In genomic region chr5:130740047-130740569, GRCh38 we compare ENCODE assay signal across 28 cellular contexts.
"Had no signal": no experiment of that assay in that cellular context is flagged by ENCODE, and none has a peak within 500 bp of the region (broad histone marks: within the 10 kb centered on the region; RNA-seq: fewer than 3 reads in every experiment).

No MANE protein-coding gene starts in this region.

- H3K4me3 ChIP-seq: stomach, suprapubic skin, testis, thoracic aorta, thyroid gland, tibial artery, tibial nerve, transverse colon, upper lobe of left lung, upper lobe of right lung, uterus, vagina had no signal

- H3K4me1 ChIP-seq: stomach, suprapubic skin, testis, thyroid gland, tibial artery, tibial nerve, transverse colon, upper lobe of left lung, upper lobe of right lung, uterus, vagina had no signal

- H3K4me3 Mint-ChIP-seq: stimulated activated effector memory CD8-positive, alpha-beta T cell treated with anti-CD3 and anti-CD28 coated beads, Interleukin-12 subunit alpha, Interleukin-12 subunit beta, amount 100 ng/mL, for 72 hours; stimulated activated memory B cell treated with anti-CD40 and anti-IgM and Interleukin-4, amounts not matched to agents 10 μg/mL and 1 μg/mL and 100 μg/mL, for 72 hours; stimulated activated naive B cell treated with anti-CD40 and anti-IgM and Interleukin-4, amounts not matched to agents 10 μg/mL and 1 μg/mL and 100 μg/mL, for 72 hours; stimulated activated naive CD8-positive, alpha-beta T cell treated with anti-CD3 and anti-CD28 coated beads, Interleukin-15, Interleukin-2, amounts not matched to agents 100 ng/mL and 50 ng/mL, for 24 hours; type B pancreatic cell had no signal

- H3K9me3 ChIP-seq: testis, thoracic aorta, thyroid gland, upper lobe of right lung, uterus, vagina had no signal

- FAIRE-seq: urothelium cell line had no signal

- DNase-seq: stimulated activated CD4-positive, alpha-beta T cell treated with anti-CD3 and anti-CD28 coated beads, Interleukin-2, amount 100 ng/mL, for 48 hours; stimulated activated CD4-positive, alpha-beta T cell treated with anti-CD3 and anti-CD28 coated beads, Interleukin-4, amount 100 ng/mL, for 1 hour; stimulated activated CD4-positive, alpha-beta T cell treated with anti-CD3 and anti-CD28 coated beads, Interleukin-4, amount 100 ng/mL, for 24 hours; stimulated activated CD4-positive, alpha-beta T cell treated with anti-CD3 and anti-CD28 coated beads, Interleukin-4, amount 100 ng/mL, for 4 hours; stimulated activated CD8-positive, alpha-beta memory T cell treated with anti-CD3 and anti-CD28 coated beads, Interleukin-4, amount 100 ng/mL, for 48 hours; stimulated activated naive B cell treated with anti-CD40 and anti-IgM and Interleukin-4, amounts not matched to agents 10 μg/mL and 1 μg/mL and 100 μg/mL, for 72 hours; stimulated activated naive CD4-positive, alpha-beta T cell; stimulated activated naive CD4-positive, alpha-beta T cell treated with Interleukin-2 at 50 U/mL for 16 hours; stimulated activated naive CD8-positive, alpha-beta T cell treated with anti-CD3 and anti-CD28 coated beads, Interleukin-15, Interleukin-2, amounts not matched to agents 100 U/mL and 50 U/mL, for 24 hours; stomach; substantia nigra; testis; thyroid gland; tibial artery; transverse colon; trophoblast cell; upper lobe of left lung; upper lobe of right lung; uterus had no signal

- H3K27ac Mint-ChIP-seq: stimulated activated effector memory CD8-positive, alpha-beta T cell treated with anti-CD3 and anti-CD28 coated beads, Interleukin-12 subunit alpha, Interleukin-12 subunit beta, amount 100 ng/mL, for 72 hours; stimulated activated memory B cell treated with anti-CD40 and anti-IgM and Interleukin-4, amounts not matched to agents 10 μg/mL and 1 μg/mL and 100 μg/mL, for 72 hours; stimulated activated naive B cell treated with anti-CD40 and anti-IgM and Interleukin-4, amounts not matched to agents 10 μg/mL and 1 μg/mL and 100 μg/mL, for 72 hours; stimulated activated naive CD8-positive, alpha-beta T cell treated with anti-CD3 and anti-CD28 coated beads, Interleukin-15, Interleukin-2, amounts not matched to agents 100 ng/mL and 50 ng/mL, for 24 hours; type B pancreatic cell had no signal

- H3K4me1 Mint-ChIP-seq: stimulated activated effector memory CD8-positive, alpha-beta T cell treated with anti-CD3 and anti-CD28 coated beads, Interleukin-12 subunit alpha, Interleukin-12 subunit beta, amount 100 ng/mL, for 72 hours; stimulated activated memory B cell treated with anti-CD40 and anti-IgM and Interleukin-4, amounts not matched to agents 10 μg/mL and 1 μg/mL and 100 μg/mL, for 72 hours; stimulated activated naive B cell treated with anti-CD40 and anti-IgM and Interleukin-4, amounts not matched to agents 10 μg/mL and 1 μg/mL and 100 μg/mL, for 72 hours had no signal

- ATAC-seq: stimulated activated effector memory CD8-positive, alpha-beta T cell treated with anti-CD3 and anti-CD28 coated beads, Interleukin-12 subunit alpha, Interleukin-12 subunit beta, amount 100 ng/mL, for 72 hours; stimulated activated memory B cell treated with anti-CD40 and anti-IgM and Interleukin-4, amounts not matched to agents 10 μg/mL and 1 μg/mL and 100 μg/mL, for 72 hours; stimulated activated naive B cell treated with anti-CD40 and anti-IgM and Interleukin-4, amounts not matched to agents 10 μg/mL and 1 μg/mL and 100 μg/mL, for 72 hours; stimulated activated naive CD8-positive, alpha-beta T cell treated with anti-CD3 and anti-CD28 coated beads, Interleukin-15, Interleukin-2, amounts not matched to agents 100 U/mL and 50 U/mL, for 24 hours; upper lobe of right lung had no signal

- H3K27me3 Mint-ChIP-seq: stimulated activated memory B cell treated with anti-CD40 and anti-IgM and Interleukin-4, amounts not matched to agents 10 μg/mL and 1 μg/mL and 100 μg/mL, for 72 hours; stimulated activated naive B cell treated with anti-CD40 and anti-IgM and Interleukin-4, amounts not matched to agents 10 μg/mL and 1 μg/mL and 100 μg/mL, for 72 hours; type B pancreatic cell had no signal

- H3K27ac ChIP-seq: stomach, suprapubic skin, testis, thoracic aorta, thyroid gland, tibial artery, tibial nerve, transverse colon, upper lobe of left lung, upper lobe of right lung, uterus, vagina had no signal
